In the genomic region with DNA sequence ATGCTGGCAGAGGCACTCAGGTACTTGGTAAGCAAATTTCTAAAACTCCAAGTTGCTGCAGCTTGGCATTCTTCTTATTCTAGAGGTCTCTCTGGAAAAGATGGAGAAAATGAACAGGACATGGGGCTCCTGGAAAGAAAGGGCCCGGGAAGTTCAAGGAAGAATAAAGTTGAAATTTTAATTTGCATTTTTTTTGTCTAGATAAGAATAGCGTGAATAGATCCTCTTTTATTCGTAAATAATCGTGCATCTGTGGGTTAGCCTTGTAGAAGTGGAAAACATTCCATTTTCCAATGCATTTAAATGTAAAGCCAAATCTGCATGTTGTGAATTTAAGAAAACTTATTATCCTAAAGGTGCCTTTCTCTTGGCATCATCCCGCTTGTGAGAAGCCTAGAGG, we compare ENCODE assay signal across 34 cellular contexts.
"Had no signal": no experiment of that assay in that cellular context is flagged by ENCODE, and none has a peak within 500 bp of the region (broad histone marks: within the 10 kb centered on the region; RNA-seq: fewer than 3 reads in every experiment).

No MANE protein-coding gene starts in this region.

- H3K27me3 Mint-ChIP-seq: activated naive CD4-positive, alpha-beta T cell treated with anti-CD3 and anti-CD28 coated beads, Interleukin-2, amount 10 ng/mL, durations not matched to agents 7 days and 5 days; brain had no signal

- H3K27ac Mint-ChIP-seq: activated B cell treated with CpG ODN at 0.5 μM for 24 hours; activated CD8-positive, alpha-beta T cell treated with anti-CD3 and anti-CD28 coated beads for 36 hours; activated naive CD4-positive, alpha-beta T cell treated with anti-CD3 and anti-CD28 coated beads, Interleukin-2, amount 10 ng/mL, durations not matched to agents 7 days and 5 days; activated naive CD8-positive, alpha-beta T cell treated with anti-CD3 and anti-CD28 coated beads, Interleukin-2, amount 10 ng/mL, durations not matched to agents 7 days and 5 days; activated T-helper 1 cell treated with anti-CD3 and anti-CD28 coated beads, Interleukin-12 subunit alpha, Interleukin-12 subunit beta, Interleukin-2, Interleukin-4 antibody, amounts not matched to agents 30 ng/mL and 10 ng/mL and 1 ng/mL, durations not matched to agents 14 hours and 24 hours and 36 hours; activated T-helper 2 cell treated with anti-CD3 and anti-CD28 coated beads, Interferon-gamma antibody, Interleukin-2, Interleukin-4, amounts not matched to agents 10 μg/mL and 5 μg/mL and 100 μg/mL, durations not matched to agents 14 hours and 24 hours and 36 hours; brain; dendritic cell treated with granulocyte-macrophage colony-stimulating factor and Interleukin-4, amounts not matched to agents 40 ng/mL and 50 ng/mL, for 4 days; endodermal cell; T-helper 17 cell; T-helper 2 cell treated with Interferon-gamma antibody and Interleukin-4, amounts not matched to agents 5 μg/mL and 100 μg/mL, for 36 hours had no signal

- H3K4me1 Mint-ChIP-seq: activated B cell treated with CpG ODN at 0.5 μM for 24 hours; activated naive CD4-positive, alpha-beta T cell treated with anti-CD3 and anti-CD28 coated beads, Interleukin-2, amount 10 ng/mL, durations not matched to agents 7 days and 5 days; activated naive CD8-positive, alpha-beta T cell treated with anti-CD3 and anti-CD28 coated beads, Interleukin-2, amount 10 ng/mL, durations not matched to agents 7 days and 5 days; brain; central memory CD8-positive, alpha-beta T cell; endodermal cell; T-helper 17 cell had no signal

- H3K9me3 Mint-ChIP-seq: activated CD8-positive, alpha-beta T cell treated with anti-CD3 and anti-CD28 coated beads for 36 hours; activated T-helper 2 cell treated with anti-CD3 and anti-CD28 coated beads, Interferon-gamma antibody, Interleukin-2, Interleukin-4, amounts not matched to agents 10 μg/mL and 5 μg/mL and 100 μg/mL, durations not matched to agents 14 hours and 24 hours and 36 hours had no signal

- H3K27ac ChIP-seq: ascending aorta, coronary artery, dorsolateral prefrontal cortex, esophagus muscularis mucosa, foreskin keratinocyte, gastrocnemius medialis, heart left ventricle, WERI-Rb-1 had no signal

- ATAC-seq: activated CD4-positive, CD25-positive, alpha-beta regulatory T cell treated with anti-CD3 and anti-CD28 coated beads, Interleukin-2, amount 50 U/mL, for 24 hours; activated CD8-positive, alpha-beta T cell treated with anti-CD3 and anti-CD28 coated beads for 36 hours; activated naive CD4-positive, alpha-beta T cell treated with anti-CD3 and anti-CD28 coated beads, Interleukin-2, amount 50 U/mL, for 72 hours; foreskin keratinocyte; gastrocnemius medialis; heart left ventricle; T-helper 17 cell had no signal

- H3K36me3 ChIP-seq: ascending aorta, esophagus muscularis mucosa, gastrocnemius medialis, heart left ventricle, WERI-Rb-1 had no signal

- DNase-seq: activated B cell treated with CpG ODN at 0.5 μM for 24 hours; activated CD4-positive, alpha-beta T cell treated with anti-CD3 and anti-CD28 coated beads for 48 hours; activated CD4-positive, alpha-beta T cell treated with anti-CD3 and anti-CD28 coated beads, Interleukin-2, amount 50 U/mL, for 1 hour; activated CD4-positive, alpha-beta T cell treated with anti-CD3 and anti-CD28 coated beads, Interleukin-2, amount 50 U/mL, for 48 hours; activated CD8-positive, alpha-beta memory T cell treated with anti-CD3 and anti-CD28 coated beads for 24 hours; activated CD8-positive, alpha-beta memory T cell treated with anti-CD3 and anti-CD28 coated beads, Interleukin-2, amount 50 U/mL, for 4 hours; activated CD8-positive, alpha-beta T cell treated with anti-CD3 and anti-CD28 coated beads for 36 hours; activated effector memory CD4-positive, alpha-beta T cell treated with anti-CD3 and anti-CD28 coated beads, Interleukin-2, amount 50 U/mL, for 16 hours; activated naive CD4-positive, alpha-beta T cell; activated naive CD4-positive, alpha-beta T cell treated with anti-CD3 and anti-CD28 coated beads, Interleukin-2, amount 10 ng/mL, durations not matched to agents 7 days and 5 days; activated naive CD8-positive, alpha-beta T cell treated with anti-CD3 and anti-CD28 coated beads, Interleukin-2, amount 10 ng/mL, durations not matched to agents 7 days and 5 days; activated T-cell treated with anti-CD3 and anti-CD28 coated beads, Interleukin-2, amount 50 U/mL, for 1 hour; activated T-cell treated with anti-CD3 and anti-CD28 coated beads, Interleukin-2, amount 50 U/mL, for 48 hours; dorsolateral prefrontal cortex; effector memory CD4-positive, alpha-beta T cell; endodermal cell; foreskin keratinocyte; gastrocnemius medialis; glutamatergic neuron; heart left ventricle; T-helper 17 cell; T1000; WERI-Rb-1 had no signal

- H3K4me1 ChIP-seq: ascending aorta, foreskin keratinocyte, gastrocnemius medialis had no signal

- H3K27me3 ChIP-seq: ascending aorta, foreskin keratinocyte had no signal

- H3K4me3 ChIP-seq: ascending aorta, coronary artery, dorsolateral prefrontal cortex, esophagus muscularis mucosa, gastrocnemius medialis, heart left ventricle had no signal

- H3K36me3 Mint-ChIP-seq: brain had no signal

- H3K9me3 ChIP-seq: ascending aorta, esophagus muscularis mucosa, gastrocnemius medialis had no signal

- H3K4me3 Mint-ChIP-seq: activated B cell treated with CpG ODN at 0.5 μM for 24 hours; activated CD8-positive, alpha-beta T cell treated with anti-CD3 and anti-CD28 coated beads for 36 hours; activated naive CD4-positive, alpha-beta T cell treated with anti-CD3 and anti-CD28 coated beads, Interleukin-2, amount 10 ng/mL, durations not matched to agents 7 days and 5 days; activated naive CD8-positive, alpha-beta T cell treated with anti-CD3 and anti-CD28 coated beads, Interleukin-2, amount 10 ng/mL, durations not matched to agents 7 days and 5 days; activated T-helper 1 cell treated with anti-CD3 and anti-CD28 coated beads, Interleukin-12 subunit alpha, Interleukin-12 subunit beta, Interleukin-2, Interleukin-4 antibody, amounts not matched to agents 30 ng/mL and 10 ng/mL and 1 ng/mL, durations not matched to agents 14 hours and 24 hours and 36 hours; brain; central memory CD8-positive, alpha-beta T cell; dendritic cell treated with granulocyte-macrophage colony-stimulating factor and Interleukin-4, amounts not matched to agents 40 ng/mL and 50 ng/mL, for 4 days; T-helper 17 cell; T-helper 2 cell treated with Interferon-gamma antibody and Interleukin-4, amounts not matched to agents 5 μg/mL and 100 μg/mL, for 36 hours had no signal
